23 cellular contexts compared by ENCODE assay signal in genomic region chr15:80596521-80596976, GRCh38.
DNase-seq lines count a peak whose midpoint lies in the region; ATAC-seq and TF ChIP-seq lines count a peak whose summit lies in the region.
"Had no signal": no experiment of that assay in that cellular context is flagged by ENCODE, and none has a peak within 500 bp of the region (broad histone marks: within the 10 kb centered on the region; RNA-seq: fewer than 3 reads in every experiment).

No MANE protein-coding gene starts in this region.

- H3K9ac ChIP-seq in GM23248: no peak overlapping the region

- TF ChIP-seq CTCF in Panc1 (IDR thresholded peaks at IDR 0.05) (no peak), left lung (IDR thresholded peaks at IDR 0.05) (no peak)

- H3K27me3 ChIP-seq in Panc1 (ENCODE audit: control insufficient read depth, insufficient read depth, low read length): no peaks in the 10 kb centered on the region
- no peaks in the 10 kb centered on the region for H3K27me3 ChIP-seq in left lung
- no peaks in the 10 kb centered on the region for H3K27me3 ChIP-seq in GM23248 (replicated peaks; ENCODE audit: insufficient read depth)
- H3K27me3 ChIP-seq: brain microvascular endothelial cell, dorsolateral prefrontal cortex, ovary, Peyer's patch had no signal

- in situ Hi-C loops in Panc1 (cut with HindIII; ENCODE audit: low pct_unique_long_range_greater_than_20kb, low sequenced_read_pairs) (no loop called here), GM23248 (cut with MboI) (no loop called here)

- CTCF ChIA-PET in Panc1 (lab: Charles Lee): no interaction called here

- no peaks in the 10 kb centered on the region for H3K79me2 ChIP-seq in GM23248 (ENCODE audit: insufficient read depth)

- H3K9me3 ChIP-seq in Panc1 (ENCODE audit: control insufficient read depth, insufficient read depth, low read depth, low read length) (no peaks in the 10 kb centered on the region), left lung (no peaks in the 10 kb centered on the region), GM23248 (ENCODE audit: low read depth) (peaks cover 3% of the 10 kb centered on the region)
- H3K9me3 ChIP-seq: ovary, Peyer's patch had no signal

- peak; percentile 64 for DNase-seq in DMS53 treated with DMSO at 0.1 percent for 48 hours (lab: John Stamatoyannopoulos, UW; ENCODE audit: unreplicated experiment)
- DNase-seq in Panc1 (ENCODE audit: low read depth, low spot score): no peak
- peak; percentile 37 for DNase-seq in epithelial cell of prostate (ENCODE audit: low read depth, low spot score)
- DNase-seq in left lung: no peak
- DNase-seq in NCI-H446 (lab: John Stamatoyannopoulos, UW): no peak
- DNase-seq in GM23248: no peak
- DNase-seq in activated CD8-positive, alpha-beta memory T cell treated with anti-CD3 and anti-CD28 coated beads, Interleukin-2, amount 50 U/mL, for 48 hours: no peak
- no peak for DNase-seq in amygdala (lab: John Stamatoyannopoulos, UW)
- DNase-seq: activated CD4-positive, alpha-beta T cell treated with anti-CD3 and anti-CD28 coated beads for 4 hours; activated CD8-positive, alpha-beta memory T cell treated with anti-CD3 and anti-CD28 coated beads, Interleukin-2, amount 10 ng/mL, durations not matched to agents 7 days and 5 days; brain microvascular endothelial cell; CD8-positive, alpha-beta T cell; DND-41; mesenchymal stem cell; natural killer cell; NCI-H1436; ovary; stimulated activated naive CD8-positive, alpha-beta T cell treated with anti-CD3 and anti-CD28 coated beads, Interleukin-15, Interleukin-2, amounts not matched to agents 100 U/mL and 50 U/mL, for 24 hours; SW 1271; trophoblast cell had no signal

- peaks cover 26% of the 10 kb centered on the region for H3F3A ChIP-seq in GM23248 (ENCODE audit: insufficient read depth)

- WGBS in GM23248 (ENCODE audit: low coverage in 1 of 2, low lambda C conversion rate in 2 of 2, missing lambda C conversion rate in 2 of 2), 2 experiments: 93 to 98% methylated on average over 7 of the region's 7 CpGs

- H2AFZ ChIP-seq in GM23248: no peak overlapping the region

- POLR2A ChIA-PET in Panc1 (lab: Charles Lee): no interaction called here

- no peaks in the 10 kb centered on the region for H3K4me1 ChIP-seq in Panc1 (ENCODE audit: control insufficient read depth, insufficient read depth, low read length)
- H3K4me1 ChIP-seq in left lung: peaks cover 0 to 4% of the 10 kb centered on the region in 2 donors
- H3K4me1 ChIP-seq in GM23248 (ENCODE audit: insufficient read depth): peaks cover 4% of the 10 kb centered on the region; the same call in 1 of the 2 replicates
- H3K4me1 ChIP-seq: Peyer's patch had no signal

- H3K27ac ChIP-seq in Panc1 (ENCODE audit: low read length): no peak overlapping the region
- H3K27ac ChIP-seq in epithelial cell of prostate: peak overlapping the region; percentile 41
- H3K27ac ChIP-seq in left lung: no peak overlapping the region
- H3K27ac ChIP-seq in GM23248: no peak overlapping the region
- H3K27ac ChIP-seq: brain microvascular endothelial cell, ovary had no signal

- no peaks in the 10 kb centered on the region for H3K36me3 ChIP-seq in Panc1 (ENCODE audit: control insufficient read depth, insufficient read depth, low read length)
- peaks cover 0 to 3% of the 10 kb centered on the region in 2 donors for H3K36me3 ChIP-seq in left lung
- H3K36me3 ChIP-seq in GM23248 (ENCODE audit: low read depth): no peaks in the 10 kb centered on the region; the same call in 1 of the 2 replicates
- H3K36me3 ChIP-seq: brain microvascular endothelial cell, ovary, Peyer's patch had no signal

- ATAC-seq in Panc1 (peak; percentile 57; the same call in 1 of the 2 replicates), left lung (peak; percentile 76)
- ATAC-seq: activated CD8-positive, alpha-beta memory T cell treated with anti-CD3 and anti-CD28 coated beads, Interleukin-2, amount 10 ng/mL, durations not matched to agents 7 days and 5 days; activated T-helper 17 cell treated with anti-CD3 and anti-CD28 coated beads, Interleukin-2, amount 50 U/mL, for 72 hours; CD8-positive, alpha-beta T cell; natural killer cell; stimulated activated naive CD8-positive, alpha-beta T cell treated with anti-CD3 and anti-CD28 coated beads, Interleukin-15, Interleukin-2, amounts not matched to agents 100 U/mL and 50 U/mL, for 24 hours had no signal

- no peaks in the 10 kb centered on the region for H4K20me1 ChIP-seq in GM23248 (ENCODE audit: insufficient read depth)

- H3K4me2 ChIP-seq in GM23248 (ENCODE audit: unreplicated experiment): no peak overlapping the region

- H3K4me3 ChIP-seq in Panc1 (ENCODE audit: low read depth in 2 of 2, low read length in 2 of 2): no peak overlapping the region
- H3K4me3 ChIP-seq in left lung: no peak overlapping the region
- no peak overlapping the region for H3K4me3 ChIP-seq in GM23248
- H3K4me3 ChIP-seq: dorsolateral prefrontal cortex, ovary, Peyer's patch had no signal

- intact Hi-C loops in Panc1 (cut with micrococcal nuclease; ENCODE audit: unreplicated experiment) (no loop called here), left lung (cut with DNase I) (no loop called here)

- H3K9me2 ChIP-seq in GM23248 (ENCODE audit: insufficient read depth): no peaks in the 10 kb centered on the region

- BruUV-seq in Panc1 (replicated peaks; lab: Mats Ljungman, UMichigan): no TSS peak

Comparison
In these comparisons a context has a peak if more than half of its experiments do, and no peak if none do; other contexts are left out.
1. DNase-seq: peak in DMS53 treated with DMSO at 0.1 percent for 48 hours (single experiment) and epithelial cell of prostate (single experiment); none in Panc1 (single experiment), left lung (0 of 2), NCI-H446 (0 of 2), GM23248 (single experiment), activated CD8-positive, alpha-beta memory T cell treated with anti-CD3 and anti-CD28 coated beads, Interleukin-2, amount 50 U/mL, for 48 hours (single experiment) and amygdala (0 of 56).